ENCODE assay signal across 1 cellular context in the genomic region with DNA sequence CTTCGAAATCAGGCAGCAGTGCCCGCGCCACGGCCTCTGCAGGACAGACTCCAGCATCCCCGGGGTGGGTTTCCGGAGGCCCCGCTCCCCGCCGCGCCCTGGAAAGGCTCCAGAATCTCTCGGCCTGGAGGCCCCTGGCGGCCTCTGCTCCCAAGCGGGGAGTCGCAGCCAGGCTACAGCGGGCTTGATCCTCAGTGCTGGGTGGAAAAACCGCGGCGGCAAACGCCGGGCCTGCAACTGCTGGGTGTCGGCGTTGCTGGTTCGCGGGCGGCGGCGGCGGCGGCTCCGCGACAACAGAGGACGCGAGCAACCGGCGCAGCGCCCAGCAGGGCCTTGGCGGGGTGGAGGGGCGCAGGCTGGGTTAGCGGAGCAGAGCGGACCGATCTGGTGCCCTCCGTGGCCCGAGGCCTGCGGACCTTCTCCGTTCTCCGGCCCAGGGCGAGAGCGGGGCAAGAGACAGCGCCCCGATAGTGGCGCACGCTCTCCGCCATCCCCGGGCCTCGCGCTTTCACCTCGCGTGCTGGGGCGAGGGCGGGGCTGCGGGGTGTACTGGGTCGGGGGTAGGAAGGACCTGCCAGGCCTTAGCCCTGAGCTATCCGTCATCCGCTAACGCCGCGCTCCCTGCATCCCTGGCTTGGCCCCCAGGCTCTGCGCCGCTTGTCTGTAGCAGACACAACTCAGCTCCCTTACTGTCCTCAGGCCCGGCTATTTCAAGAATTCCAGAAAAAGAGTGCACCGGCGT.
TF ChIP-seq lines count a peak whose summit lies in the region.

No MANE protein-coding gene starts in this region.

TF ChIP-seq in GM12878, 131 proteins besides CTCF, POLR2A, EP300 and RAD21 (continued from another document):
- TF ChIP-seq, protein P1, sequence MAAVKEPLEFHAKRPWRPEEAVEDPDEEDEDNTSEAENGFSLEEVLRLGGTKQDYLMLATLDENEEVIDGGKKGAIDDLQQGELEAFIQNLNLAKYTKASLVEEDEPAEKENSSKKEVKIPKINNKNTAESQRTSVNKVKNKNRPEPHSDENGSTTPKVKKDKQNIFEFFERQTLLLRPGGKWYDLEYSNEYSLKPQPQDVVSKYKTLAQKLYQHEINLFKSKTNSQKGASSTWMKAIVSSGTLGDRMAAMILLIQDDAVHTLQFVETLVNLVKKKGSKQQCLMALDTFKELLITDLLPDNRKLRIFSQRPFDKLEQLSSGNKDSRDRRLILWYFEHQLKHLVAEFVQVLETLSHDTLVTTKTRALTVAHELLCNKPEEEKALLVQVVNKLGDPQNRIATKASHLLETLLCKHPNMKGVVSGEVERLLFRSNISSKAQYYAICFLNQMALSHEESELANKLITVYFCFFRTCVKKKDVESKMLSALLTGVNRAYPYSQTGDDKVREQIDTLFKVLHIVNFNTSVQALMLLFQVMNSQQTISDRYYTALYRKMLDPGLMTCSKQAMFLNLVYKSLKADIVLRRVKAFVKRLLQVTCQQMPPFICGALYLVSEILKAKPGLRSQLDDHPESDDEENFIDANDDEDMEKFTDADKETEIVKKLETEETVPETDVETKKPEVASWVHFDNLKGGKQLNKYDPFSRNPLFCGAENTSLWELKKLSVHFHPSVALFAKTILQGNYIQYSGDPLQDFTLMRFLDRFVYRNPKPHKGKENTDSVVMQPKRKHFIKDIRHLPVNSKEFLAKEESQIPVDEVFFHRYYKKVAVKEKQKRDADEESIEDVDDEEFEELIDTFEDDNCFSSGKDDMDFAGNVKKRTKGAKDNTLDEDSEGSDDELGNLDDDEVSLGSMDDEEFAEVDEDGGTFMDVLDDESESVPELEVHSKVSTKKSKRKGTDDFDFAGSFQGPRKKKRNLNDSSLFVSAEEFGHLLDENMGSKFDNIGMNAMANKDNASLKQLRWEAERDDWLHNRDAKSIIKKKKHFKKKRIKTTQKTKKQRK (IDR thresholded peaks at IDR 0.05; ENCODE audit: low read depth, low read length), result no peak
- TF ChIP-seq ZNF217 (IDR thresholded peaks at IDR 0.05) (no peak), RELB (IDR thresholded peaks at IDR 0.05; ENCODE audit: low read depth) (no peak), EZH2 (IDR thresholded peaks at IDR 0.05; ENCODE audit: borderline replicate concordance, control insufficient read depth, low read depth, low read length) (no peak), CUX1 (IDR thresholded peaks at IDR 0.05; ENCODE audit: insufficient replicate concordance, low read depth, low read length) (no peak), HCFC1 (IDR thresholded peaks at IDR 0.05; ENCODE audit: low read length) (no peak), SREBF1 (IDR thresholded peaks at IDR 0.05; ENCODE audit: low read length) (no peak), KDM1A (IDR thresholded peaks at IDR 0.05; ENCODE audit: borderline replicate concordance) (no peak), CBX3 (IDR thresholded peaks at IDR 0.05; ENCODE audit: borderline replicate concordance, low read depth) (no peak), PRDM15 (CRISPR knock-in tag; IDR thresholded peaks at IDR 0.05) (no peak), CBFB (IDR thresholded peaks at IDR 0.05; ENCODE audit: low read depth) (peak; percentile 30; the same call in 1 of the 2 replicates), RCOR1 (conservative IDR thresholded peaks at IDR 0.05; ENCODE audit: low read depth, low read length) (no peak), CREM (IDR thresholded peaks at IDR 0.05; ENCODE audit: low read depth) (peak; percentile 37; the same call in 1 of the 2 replicates)
